ENCODE assay signal across 12 cellular contexts in the genomic region with DNA sequence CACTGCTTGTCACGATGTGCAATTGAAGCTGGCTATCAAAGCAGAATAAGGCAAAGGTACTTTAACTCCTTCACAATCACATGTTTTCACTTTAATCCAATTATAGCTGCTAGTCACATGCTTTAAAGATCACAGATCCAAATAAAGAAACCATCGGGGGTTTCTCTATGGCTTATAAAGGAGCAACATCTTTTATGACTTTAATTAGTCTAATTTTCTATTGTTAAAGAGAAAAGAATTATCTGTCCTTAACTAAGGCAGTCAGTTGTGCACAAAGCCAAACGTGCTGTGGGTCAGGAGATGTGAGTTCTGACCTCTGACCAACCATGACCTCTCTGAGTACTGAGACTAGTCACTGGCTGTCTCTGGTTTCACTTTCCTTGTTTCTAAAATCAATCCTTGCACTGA.
A peak's percentile ranks its signal among the peaks of the same experiment; 100 is the strongest.
DNase-seq lines count a peak whose midpoint lies in the region; ATAC-seq and TF ChIP-seq lines count a peak whose summit lies in the region.
"Had no signal": no experiment of that assay in that cellular context is flagged by ENCODE, and none has a peak within 500 bp of the region (broad histone marks: within the 10 kb centered on the region; RNA-seq: fewer than 3 reads in every experiment).

No MANE protein-coding gene starts in this region.

- H3K4me2 ChIP-seq in BLaER1 = 0 out of 2 replicates have a peak overlapping the region, but pooled peaks have one; percentile 3

- DNase-seq in NOMO-1 (lab: John Stamatoyannopoulos, UW; ENCODE audit: unreplicated experiment in 2 of 2) (no peak), nucleus accumbens (lab: John Stamatoyannopoulos, UW) (no peak), glutamatergic neuron (no peak), COLO668 (lab: John Stamatoyannopoulos, UW; ENCODE audit: unreplicated experiment) (no peak)
- DNase-seq: activated T-cell treated with anti-CD3 and anti-CD28 coated beads, Interleukin-2, amount 50 U/mL, for 1 hour; posterior cingulate gyrus; SIG-M5 had no signal

- no peaks in the 10 kb centered on the region for H3K36me3 ChIP-seq in BLaER1

- no peaks in the 10 kb centered on the region for H4K20me1 ChIP-seq in BLaER1

- H3K27me3 Mint-ChIP-seq in glutamatergic neuron (ENCODE audit: unreplicated experiment) = no peaks in the 10 kb centered on the region

- no peak for TF ChIP-seq CTCF in glutamatergic neuron (IDR thresholded peaks at IDR 0.05; ENCODE audit: partially characterized antibody, unreplicated experiment)

- no peak overlapping the region for H3K9ac ChIP-seq in BLaER1

- H3K4me1 Mint-ChIP-seq in glutamatergic neuron (ENCODE audit: low read depth, unreplicated experiment) = no peaks in the 10 kb centered on the region

- 0 out of 2 replicates have a peak, but pooled peaks cover 7% of the 10 kb centered on the region for H3K4me1 ChIP-seq in BLaER1

- no peaks in the 10 kb centered on the region for H3K9me3 ChIP-seq in BLaER1

- no peak overlapping the region for H3K4me3 Mint-ChIP-seq in glutamatergic neuron (ENCODE audit: unreplicated experiment)

- H3K36me3 Mint-ChIP-seq in glutamatergic neuron (ENCODE audit: unreplicated experiment) = no peaks in the 10 kb centered on the region

- no peak overlapping the region for H3K27ac Mint-ChIP-seq in glutamatergic neuron (ENCODE audit: unreplicated experiment)

- H3K27ac ChIP-seq in BLaER1 = no peak overlapping the region
- H3K27ac ChIP-seq: C4-2B had no signal

- H3K4me3 ChIP-seq in BLaER1 = no peak overlapping the region

- H3K9me3 Mint-ChIP-seq in glutamatergic neuron (ENCODE audit: unreplicated experiment) = no peaks in the 10 kb centered on the region

- ATAC-seq in GM19035 (IDR thresholded peaks at IDR 0.05; ENCODE audit: unreplicated experiment) (peak; percentile 99), HG02759 (IDR thresholded peaks at IDR 0.05; ENCODE audit: unreplicated experiment) (peak; percentile 93), HG03575 (IDR thresholded peaks at IDR 0.05; ENCODE audit: extremely low read depth, insufficient number of reproducible peaks, low FRiP score, unreplicated experiment) (peak; percentile 93)

- H3K27me3 ChIP-seq in BLaER1 = no peaks in the 10 kb centered on the region
